In genomic region chr9:6902423-6902822, GRCh38 we compare ENCODE assay signal across 12 cellular contexts.
A peak's percentile ranks its signal among the peaks of the same experiment; 100 is the strongest.
DNase-seq lines count a peak whose midpoint lies in the region; ATAC-seq and TF ChIP-seq lines count a peak whose summit lies in the region.
"Had no signal": no experiment of that assay in that cellular context is flagged by ENCODE, and none has a peak within 500 bp of the region (broad histone marks: within the 10 kb centered on the region; RNA-seq: fewer than 3 reads in every experiment).

No MANE protein-coding gene starts in this region.

- H3K27me3 Mint-ChIP-seq in activated B cell treated with CpG ODN at 0.5 μM for 24 hours = no peaks in the 10 kb centered on the region

- no peaks in the 10 kb centered on the region for H3K9me3 Mint-ChIP-seq in activated B cell treated with CpG ODN at 0.5 μM for 24 hours

- H3K4me3 Mint-ChIP-seq in activated B cell treated with CpG ODN at 0.5 μM for 24 hours = no peak overlapping the region

- DNase-seq in AG20443 (ENCODE audit: low spot score) = peak; percentile 21
- DNase-seq in activated B cell treated with CpG ODN at 0.5 μM for 24 hours = no peak
- peak; percentile 31 for DNase-seq in glomerular visceral epithelial cell (ENCODE audit: extremely low spot score)
- DNase-seq in putamen (ENCODE audit: low spot score) = no peak
- DNase-seq: activated effector memory CD4-positive, alpha-beta T cell treated with Interleukin-2 at 50 U/mL for 16 hours; colonic mucosa; NCI-H1105; NCI-H748 treated with DMSO at 0.1 percent for 48 hours had no signal

- H3K4me1 Mint-ChIP-seq in activated B cell treated with CpG ODN at 0.5 μM for 24 hours = peaks cover 7% of the 10 kb centered on the region

- ATAC-seq in GM18907 (IDR thresholded peaks at IDR 0.05; ENCODE audit: unreplicated experiment) = peak; percentile 70
- peak; percentile 25 for ATAC-seq in activated B cell treated with CpG ODN at 0.5 μM for 24 hours (ENCODE audit: low read depth)
- no peak for ATAC-seq in HG03342 (IDR thresholded peaks at IDR 0.05; ENCODE audit: unreplicated experiment)
- ATAC-seq in HG03196 (IDR thresholded peaks at IDR 0.05; ENCODE audit: unreplicated experiment) = no peak
- no peak for ATAC-seq in HG03280 (IDR thresholded peaks at IDR 0.05; ENCODE audit: unreplicated experiment)

- H3K36me3 Mint-ChIP-seq in activated B cell treated with CpG ODN at 0.5 μM for 24 hours (ENCODE audit: low read depth) = peaks cover 59% of the 10 kb centered on the region

- POLR2A ChIA-PET in activated B cell treated with CpG ODN at 0.5 μM for 24 hours (lab: Charles Lee) = no interaction called here

- intact Hi-C loops in activated B cell treated with CpG ODN at 0.5 μM for 24 hours (cut with micrococcal nuclease) = no loop called here

- no peak for TF ChIP-seq CTCF in activated B cell treated with CpG ODN at 0.5 μM for 24 hours (IDR thresholded peaks at IDR 0.05)

- CTCF ChIA-PET in activated B cell treated with CpG ODN at 0.5 μM for 24 hours (lab: Charles Lee) = no interaction called here

- H3K27ac Mint-ChIP-seq in activated B cell treated with CpG ODN at 0.5 μM for 24 hours = peak overlapping the region; percentile 15

Comparison
In these comparisons a context has a peak if more than half of its experiments do, and no peak if none do; other contexts are left out.
1. DNase-seq: peak in AG20443 (single experiment) and glomerular visceral epithelial cell (single experiment); none in activated B cell treated with CpG ODN at 0.5 μM for 24 hours (single experiment) and putamen (single experiment).
2. ATAC-seq: peak in GM18907 (single experiment) and activated B cell treated with CpG ODN at 0.5 μM for 24 hours (single experiment); none in HG03342 (single experiment), HG03196 (single experiment) and HG03280 (single experiment).